9 cellular contexts compared by ENCODE assay signal in the genomic region with DNA sequence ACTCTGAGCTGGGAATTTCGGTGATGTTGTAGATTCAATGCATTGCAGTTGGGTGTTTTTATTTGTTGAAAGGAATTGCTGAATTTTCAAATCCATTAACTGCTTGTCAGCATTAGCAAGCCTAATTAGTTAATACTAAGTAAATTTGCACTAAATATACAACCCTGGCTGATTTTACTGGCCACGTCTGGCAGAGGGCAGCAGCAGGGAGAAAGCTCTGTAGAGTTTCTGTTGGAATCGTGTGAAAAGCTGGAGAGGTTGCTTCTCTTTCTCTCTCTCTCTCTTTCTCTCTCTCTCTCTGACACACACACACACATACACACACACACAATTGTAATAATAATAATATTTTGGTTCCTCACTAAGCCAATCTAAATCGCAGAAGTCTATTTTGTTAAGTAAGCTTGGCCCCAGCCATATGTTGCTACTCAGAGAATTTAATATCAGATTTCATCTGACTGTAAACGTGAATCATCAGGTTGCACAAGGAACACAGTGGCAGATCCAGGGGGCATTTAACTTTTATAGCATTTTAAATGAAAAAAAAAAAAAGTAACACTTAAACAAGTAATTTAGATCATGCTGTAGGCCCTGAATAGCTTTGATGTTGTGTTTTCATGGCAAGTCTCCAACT.
DNase-seq lines count a peak whose midpoint lies in the region; ATAC-seq, FAIRE-seq and TF ChIP-seq lines count a peak whose summit lies in the region.
"Had no signal": no experiment of that assay in that cellular context is flagged by ENCODE, and none has a peak within 500 bp of the region (broad histone marks: within the 10 kb centered on the region; RNA-seq: fewer than 3 reads in every experiment).

No MANE protein-coding gene starts in this region.

- no peak for ATAC-seq in right lobe of liver

- WGBS in right lobe of liver (ENCODE audit: insufficient coverage, low coverage, low lambda C conversion rate, missing lambda C conversion rate) = 84% methylated on average over 5 of the region's 5 CpGs
- WGBS in adrenal gland, 4 donors = 49 to 61% (median 56%) methylated on average over 5 of the region's 5 CpGs

- no peak overlapping the region for H3K4me3 ChIP-seq in retinal pigment epithelial cell (ENCODE audit: low read length)
- no peak overlapping the region for H3K4me3 ChIP-seq in right lobe of liver
- no peak overlapping the region for H3K4me3 ChIP-seq in adrenal gland

- peak; percentile 88 for DNase-seq in EH (ENCODE audit: low read depth)
- DNase-seq in NCI-H524 treated with DMSO at 0.1 percent for 48 hours (lab: John Stamatoyannopoulos, UW) = peak; percentile 60
- no peak for DNase-seq in retinal pigment epithelial cell (ENCODE audit: low read depth)
- DNase-seq in right lobe of liver = no peak
- DNase-seq in adrenal gland = no peak
- DNase-seq in hypothalamus (lab: John Stamatoyannopoulos, UW) = no peak
- no peak for DNase-seq in globus pallidus (ENCODE audit: low spot score)
- DNase-seq: T-helper 9 cell had no signal

- H3K27ac ChIP-seq in right lobe of liver (no peak overlapping the region), adrenal gland (peak overlapping the region in 2 of 5 donors; percentile 2 to 47)

- H3K36me3 ChIP-seq in right lobe of liver (peaks cover 0 to 19% (median 0%) of the 10 kb centered on the region in 4 donors), adrenal gland (replicated peaks in 1 of 2) (no peaks in the 10 kb centered on the region)

- intact Hi-C loops in right lobe of liver (cut with DNase I) = no loop called here
- intact Hi-C loops in adrenal gland (cut with DNase I) = no loop called here

- no peaks in the 10 kb centered on the region for H3K9me3 ChIP-seq in right lobe of liver
- no peaks in the 10 kb centered on the region for H3K9me3 ChIP-seq in adrenal gland (replicated peaks in 1 of 3)

- TF ChIP-seq CTCF in retinal pigment epithelial cell (conservative IDR thresholded peaks at IDR 0.05; ENCODE audit: low read depth, low read length) (peak; percentile 28), right lobe of liver (IDR thresholded peaks at IDR 0.05) (no peak), adrenal gland (IDR thresholded peaks at IDR 0.05) (no peak)

- TF ChIP-seq POLR2A in right lobe of liver (IDR thresholded peaks at IDR 0.05) (no peak), adrenal gland (IDR thresholded peaks at IDR 0.05) (no peak)

- H3K27me3 ChIP-seq in right lobe of liver (no peaks in the 10 kb centered on the region), adrenal gland (no peaks in the 10 kb centered on the region)

- no peaks in the 10 kb centered on the region for H3K4me1 ChIP-seq in right lobe of liver
- H3K4me1 ChIP-seq in adrenal gland (replicated peaks in 1 of 2) = peaks cover 5 to 14% of the 10 kb centered on the region in 2 donors

- peak; percentile 33 for FAIRE-seq in endometrium (lab: Jason Lieb, UNC)

Comparison
In these comparisons a context has a peak if more than half of its experiments do, and no peak if none do; other contexts are left out.
1. DNase-seq: peak in EH (single experiment) and NCI-H524 treated with DMSO at 0.1 percent for 48 hours (single experiment); none in retinal pigment epithelial cell (single experiment), right lobe of liver (0 of 3), adrenal gland (0 of 7), hypothalamus (0 of 51) and globus pallidus (single experiment).